ENCODE assay signal across 28 cellular contexts in the genomic region with DNA sequence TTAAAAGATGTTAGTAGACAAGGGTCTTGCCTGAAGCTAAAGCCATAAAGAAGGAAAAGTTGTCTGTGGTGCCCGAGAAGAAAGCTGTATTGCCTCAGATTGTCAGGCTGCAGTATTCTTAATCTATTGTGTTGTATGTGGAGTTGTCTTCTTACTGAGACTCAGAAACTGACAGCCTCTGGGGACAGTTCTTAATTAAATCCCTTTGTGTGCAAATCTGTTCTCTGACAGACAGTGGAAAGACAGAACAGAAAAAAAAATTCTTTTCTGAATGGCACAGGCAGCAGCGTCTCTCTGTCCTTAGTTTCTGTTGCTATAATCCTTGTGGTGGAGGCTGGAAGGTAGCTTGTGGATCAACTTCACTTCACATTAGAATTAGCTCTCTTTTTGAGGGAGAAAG. TPM values are rescaled to one million over a fixed set of nuclear protein-coding genes. Genes with fewer than 3 reads are reported as not detected.
DNase-seq lines count a peak whose midpoint lies in the region; ATAC-seq and TF ChIP-seq lines count a peak whose summit lies in the region.
"Had no signal": no experiment of that assay in that cellular context is flagged by ENCODE, and none has a peak within 500 bp of the region (broad histone marks: within the 10 kb centered on the region; RNA-seq: fewer than 3 reads in every experiment).

No MANE protein-coding gene starts in this region.

- H2AFZ ChIP-seq in Loucy (ENCODE audit: low read length) = peak overlapping the region; percentile 33; the same call in 1 of the 2 replicates
- no peak overlapping the region for H2AFZ ChIP-seq in neural progenitor cell (replicated peaks)
- H2AFZ ChIP-seq: GM23248 had no signal

- TF ChIP-seq CTCF in Loucy (conservative IDR thresholded peaks at IDR 0.05; ENCODE audit: low read length) = no peak
- TF ChIP-seq CTCF in WERI-Rb-1 (IDR thresholded peaks at IDR 0.05; ENCODE audit: low read depth, low read length) = no peak
- no peak for TF ChIP-seq CTCF in neural progenitor cell (IDR thresholded peaks at IDR 0.05)

- no peak overlapping the region for H3K27ac Mint-ChIP-seq in neural progenitor cell
- H3K27ac Mint-ChIP-seq: CD4-positive, CD25-positive, alpha-beta regulatory T cell had no signal

- peaks cover 15% of the 10 kb centered on the region for H3K4me1 Mint-ChIP-seq in neural progenitor cell
- H3K4me1 Mint-ChIP-seq: CD4-positive, CD25-positive, alpha-beta regulatory T cell had no signal

- H3K79me2 ChIP-seq in Loucy (ENCODE audit: insufficient read depth, low read length) = no peaks in the 10 kb centered on the region
- H3K79me2 ChIP-seq in neural progenitor cell (ENCODE audit: low read depth) = no peaks in the 10 kb centered on the region

- H3K9me3 Mint-ChIP-seq in neural progenitor cell = peaks cover 5% of the 10 kb centered on the region

- H3K4me3 ChIP-seq in Loucy (ENCODE audit: low read length, poor library complexity, severe bottlenecking) (no peak overlapping the region), WERI-Rb-1 (ENCODE audit: low read depth, low read length) (peak overlapping the region; percentile 5; the same call in 1 of the 2 replicates), neural progenitor cell (no peak overlapping the region)
- H3K4me3 ChIP-seq: BLaER1, GM23248, MG63, Peyer's patch had no signal

- H4K20me1 ChIP-seq in Loucy (ENCODE audit: insufficient read depth, low read length, poor library complexity, severe bottlenecking) = no peaks in the 10 kb centered on the region
- H4K20me1 ChIP-seq in neural progenitor cell (ENCODE audit: low read depth) = no peaks in the 10 kb centered on the region
- H4K20me1 ChIP-seq: BLaER1 had no signal

- H3K4me2 ChIP-seq in Loucy (ENCODE audit: low read depth, low read length, poor library complexity, severe bottlenecking) = no peak overlapping the region
- peak overlapping the region; percentile 55 for H3K4me2 ChIP-seq in neural progenitor cell
- H3K4me2 ChIP-seq: BLaER1, SK-N-SH had no signal

- no peaks in the 10 kb centered on the region for H3K4me1 ChIP-seq in Loucy (ENCODE audit: insufficient read depth, low read length, poor library complexity, severe bottlenecking)
- H3K4me1 ChIP-seq in neural progenitor cell = peaks cover 14% of the 10 kb centered on the region
- H3K4me1 ChIP-seq: BLaER1, Peyer's patch had no signal

- H3K36me3 Mint-ChIP-seq in neural progenitor cell = no peaks in the 10 kb centered on the region

- H3K9me3 ChIP-seq in Loucy (ENCODE audit: insufficient read depth, low read depth, low read length) (no peaks in the 10 kb centered on the region), WERI-Rb-1 (ENCODE audit: severe bottlenecking) (no peaks in the 10 kb centered on the region), neural progenitor cell (ENCODE audit: low read depth) (no peaks in the 10 kb centered on the region)
- H3K9me3 ChIP-seq: MG63, Peyer's patch, SK-N-SH had no signal

- no peak overlapping the region for H3K4me3 Mint-ChIP-seq in neural progenitor cell
- H3K4me3 Mint-ChIP-seq: CD4-positive, CD25-positive, alpha-beta regulatory T cell had no signal

- peak; percentile 16 for ATAC-seq in Right ventricle myocardium superior (ENCODE audit: poor library complexity)
- no peak for ATAC-seq in Right ventricle myocardium inferior
- no peak for ATAC-seq in HG02763 (IDR thresholded peaks at IDR 0.05; ENCODE audit: unreplicated experiment)

- H3K9me2 ChIP-seq in Loucy (replicated peaks; ENCODE audit: low read depth, low read length) = no peaks in the 10 kb centered on the region
- H3K9me2 ChIP-seq: SK-N-SH had no signal

- H3F3A ChIP-seq in Loucy (ENCODE audit: low read depth) (no peaks in the 10 kb centered on the region), neural progenitor cell (ENCODE audit: low read depth) (peaks cover 15% of the 10 kb centered on the region)

- H3K9ac ChIP-seq in Loucy (ENCODE audit: low read depth, low read length, poor library complexity, severe bottlenecking) (no peak overlapping the region), neural progenitor cell (no peak overlapping the region)
- H3K9ac ChIP-seq: BLaER1, GM23248, SK-N-SH had no signal

- DNase-seq in Right ventricle myocardium superior (no peak), Right ventricle myocardium inferior (ENCODE audit: missing footprints) (no peak), WERI-Rb-1 (no peak), neural progenitor cell (ENCODE audit: low spot score) (peak; percentile 42), 8988T (no peak), NCI-H524 treated with DMSO at 0.1 percent for 48 hours (lab: John Stamatoyannopoulos, UW) (no peak)
- DNase-seq: CD4-positive, CD25-positive, alpha-beta regulatory T cell; DMS153; DND-41; GM23248; HCEC 1CT; KBM-7; MG63; NCI-H2029 treated with DMSO at 0.1 percent for 48 hours; NCI-H2171 treated with DMSO at 0.1 percent for 48 hours; NCI-H345; NCI-H510A treated with DMSO at 0.1 percent for 48 hours; NCI-H748 treated with DMSO at 0.1 percent for 48 hours; NK-92 treated with Interleukin-12 subunit alpha and Interleukin-12 subunit beta, amount 100 ng/mL, for 24 hours; OCI-M1; Peyer's patch; SK-N-SH; SW 1271 had no signal

- intact Hi-C loops in Right ventricle myocardium superior (cut with DNase I) (loop anchor here (5.0 kb wide), 1 partner anchor 308 kb away; no protein-coding TSS in a partner anchor), Right ventricle myocardium inferior (cut with DNase I) (loop anchor here (5.0 kb wide), 2 partner anchors 57 to 308 kb away; no protein-coding TSS in a partner anchor)

- no peak overlapping the region for H3K27ac ChIP-seq in WERI-Rb-1
- peak overlapping the region; percentile 25 for H3K27ac ChIP-seq in neural progenitor cell
- H3K27ac ChIP-seq: BLaER1, GM23248, Peyer's patch had no signal

- H3K36me3 ChIP-seq in Loucy (ENCODE audit: insufficient read depth, low read length) (no peaks in the 10 kb centered on the region), WERI-Rb-1 (no peaks in the 10 kb centered on the region), neural progenitor cell (no peaks in the 10 kb centered on the region)
- H3K36me3 ChIP-seq: BLaER1, MG63, Peyer's patch had no signal

- no peaks in the 10 kb centered on the region for H3K27me3 Mint-ChIP-seq in neural progenitor cell (ENCODE audit: insufficient read depth, low read depth)
- H3K27me3 Mint-ChIP-seq: CD4-positive, CD25-positive, alpha-beta regulatory T cell had no signal

- H3K27me3 ChIP-seq in Loucy (ENCODE audit: insufficient read depth, low read length, poor library complexity, severe bottlenecking) = no peaks in the 10 kb centered on the region
- H3K27me3 ChIP-seq in WERI-Rb-1 (ENCODE audit: insufficient read depth, low read depth, severe bottlenecking) = no peaks in the 10 kb centered on the region
- no peaks in the 10 kb centered on the region for H3K27me3 ChIP-seq in neural progenitor cell
- H3K27me3 ChIP-seq: BLaER1, MG63, Peyer's patch had no signal

RNA-seq across cellular contexts. Expression of a gene that starts 16.8 kb away (rescaled TPM):
- total RNA-seq in Right ventricle myocardium superior (7.7 TPM), Right ventricle myocardium inferior (8.0 TPM), neural progenitor cell (ENCODE audit: low replicate concordance) (0.03 TPM in 1 of 2 replicates, not detected in the other)
- total RNA-seq: A172; CD4-positive, CD25-positive, alpha-beta regulatory T cell; GM23248; LHCN-M2 had no signal
